1 cellular context compared by ENCODE assay signal in the genomic region with DNA sequence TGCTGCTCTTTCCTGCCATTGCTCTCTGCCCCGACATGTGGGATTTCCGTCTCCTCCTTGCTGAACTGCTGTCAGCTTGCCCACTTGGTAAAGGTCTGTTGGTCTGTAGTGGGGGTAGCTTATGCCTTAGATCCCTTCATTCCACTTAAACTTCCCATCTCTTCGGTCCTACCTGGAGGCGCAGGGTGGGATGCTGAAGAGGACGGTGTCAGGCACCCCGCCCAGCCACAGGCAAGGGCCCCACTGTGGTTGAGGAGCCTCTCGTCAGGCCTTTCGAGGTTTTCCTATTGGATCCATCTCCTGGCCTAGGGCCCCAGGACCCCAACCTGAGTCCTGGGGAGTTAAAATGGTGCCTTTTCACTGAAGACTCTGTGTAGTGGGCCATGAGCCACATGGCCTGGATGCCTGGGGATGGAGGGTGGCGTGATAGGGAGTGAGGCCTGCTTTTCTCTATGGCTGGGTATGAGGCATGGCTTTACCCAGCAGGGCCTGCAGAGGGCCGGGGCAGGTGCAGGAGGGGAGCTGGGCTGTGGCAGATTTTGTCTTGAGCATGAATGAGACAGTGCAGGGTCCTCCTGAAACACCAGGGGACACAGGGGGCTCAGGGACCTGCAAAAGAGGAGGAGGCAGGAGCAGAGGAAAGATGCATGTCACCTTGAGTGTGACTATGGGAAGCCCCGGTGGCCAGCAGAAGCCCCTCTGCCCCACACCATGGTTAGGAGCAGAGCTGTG.
TF ChIP-seq lines count a peak whose summit lies in the region.

No MANE protein-coding gene starts in this region.

TF ChIP-seq in K562, 482 proteins besides CTCF, POLR2A, EP300 and RAD21:
- TF ChIP-seq ETV1 (tag; conservative IDR thresholded peaks at IDR 0.05; ENCODE audit: low read depth), result no peak
- TF ChIP-seq WHSC1 (IDR thresholded peaks at IDR 0.05; ENCODE audit: low read length), result no peak
- TF ChIP-seq, protein P1, sequence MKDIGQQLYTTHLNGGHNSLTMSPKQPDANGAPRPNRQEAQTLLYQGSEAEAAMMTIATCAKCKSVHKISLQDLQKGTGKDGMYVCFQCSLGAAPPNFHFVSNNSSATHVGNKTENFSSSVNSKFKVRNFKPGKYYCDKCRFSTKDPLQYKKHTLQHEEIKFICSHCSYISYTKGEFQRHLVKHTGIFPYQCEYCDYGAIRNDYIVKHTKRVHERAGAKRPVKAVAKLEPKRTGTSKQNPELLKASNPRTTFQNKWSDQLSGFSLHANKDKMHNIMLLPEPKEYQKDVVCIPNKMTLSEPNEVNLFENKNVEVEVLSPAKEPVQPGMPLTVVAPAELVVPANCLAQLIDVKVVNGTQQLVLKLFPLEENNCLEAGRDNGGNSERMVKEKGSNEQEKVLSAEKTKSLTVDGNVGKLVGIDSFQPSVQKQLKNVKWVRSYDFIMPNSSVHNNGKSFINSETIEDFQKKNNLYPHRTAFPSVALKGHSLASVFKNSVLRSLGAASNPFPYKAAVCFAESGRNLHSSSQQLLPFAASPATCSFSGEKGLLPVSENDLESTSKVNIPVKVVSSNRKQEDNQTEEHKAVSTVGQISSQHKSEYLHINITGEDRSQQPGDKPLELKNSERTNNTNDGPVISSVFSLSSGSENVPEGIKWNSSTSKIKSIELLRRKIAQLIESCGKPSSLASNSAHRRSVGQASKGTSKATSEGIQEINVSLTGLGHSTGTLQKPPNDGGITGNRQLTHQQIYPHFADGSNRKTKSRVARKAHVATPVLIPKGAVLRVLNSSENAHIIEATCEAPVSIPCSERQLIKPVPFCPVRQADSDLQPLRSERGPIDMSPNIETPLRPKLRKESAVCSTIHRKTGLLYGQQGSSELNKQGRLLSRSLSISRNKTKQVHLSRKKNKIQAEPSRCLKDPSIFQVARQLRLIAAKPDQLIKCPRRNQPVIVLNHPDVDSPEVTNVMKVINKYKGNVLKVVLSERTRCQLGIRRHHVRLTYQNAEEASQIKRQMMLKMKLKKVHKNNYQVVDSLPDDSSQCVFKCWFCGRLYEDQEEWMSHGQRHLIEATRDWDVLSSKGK (CRISPR knock-in tag; IDR thresholded peaks at IDR 0.05), result no peak
- no peak for TF ChIP-seq ZFP1 (CRISPR knock-in tag; IDR thresholded peaks at IDR 0.05)
- no peak for TF ChIP-seq HOXB6 (CRISPR knock-in tag; IDR thresholded peaks at IDR 0.05; ENCODE audit: borderline replicate concordance)
- TF ChIP-seq RB1 (IDR thresholded peaks at IDR 0.05; ENCODE audit: low read depth), result no peak
TF ChIP-seq in K562: peak in this region for 0.
